ENCODE assay signal across 8 cellular contexts in genomic region chr18:77000527-77000926, GRCh38.
DNase-seq lines count a peak whose midpoint lies in the region; ATAC-seq and TF ChIP-seq lines count a peak whose summit lies in the region.

No MANE protein-coding gene starts in this region.

- peak; percentile 98 for TF ChIP-seq CTCF in endothelial cell (IDR thresholded peaks at IDR 0.05; ENCODE audit: unreplicated experiment)
- peak; percentile 90 to 97 for TF ChIP-seq CTCF in tibial artery (IDR thresholded peaks at IDR 0.05)

- peak; percentile 88 for DNase-seq in Right ventricle myocardium inferior (ENCODE audit: missing footprints)
- no peak for DNase-seq in cardiac septum (ENCODE audit: low spot score)
- DNase-seq in MV-4-11 (lab: John Stamatoyannopoulos, UW), result peak; percentile 34
- peak; percentile 54 to 65 for DNase-seq in activated CD4-positive, alpha-beta T cell treated with anti-CD3 and anti-CD28 coated beads, Interleukin-2, amount 50 U/mL, for 48 hours
- DNase-seq in endothelial cell (ENCODE audit: low spot score), result peak; percentile 65
- peak in 7 of 9 donors; percentile 29 to 64 (median 50) for DNase-seq in naive thymus-derived CD4-positive, alpha-beta T cell
- DNase-seq in tibial artery, result no peak

- H3K27ac ChIP-seq in naive thymus-derived CD4-positive, alpha-beta T cell (ENCODE audit: low read depth, low read length), result no peak overlapping the region
- no peak overlapping the region for H3K27ac ChIP-seq in tibial artery

- no peaks in the 10 kb centered on the region for H3K4me1 Mint-ChIP-seq in endothelial cell (ENCODE audit: unreplicated experiment)
- peaks cover 13 to 30% (median 28%) of the 10 kb centered on the region in 7 donors for H3K4me1 Mint-ChIP-seq in naive thymus-derived CD4-positive, alpha-beta T cell

- peaks cover 7 to 10% of the 10 kb centered on the region in 2 donors for H3K4me1 ChIP-seq in naive thymus-derived CD4-positive, alpha-beta T cell (ENCODE audit: control insufficient read depth in 2 of 2, insufficient read depth in 2 of 2, low read length in 2 of 2)
- peaks cover 0 to 6% (median 0%) of the 10 kb centered on the region in 4 donors for H3K4me1 ChIP-seq in tibial artery

- intact Hi-C loops in Right ventricle myocardium inferior (cut with DNase I) (loop anchor here (1.0 to 2.0 kb wide), 2 partner anchors 55 to 210 kb away; no protein-coding TSS in a partner anchor), cardiac septum (cut with DNase I) (loop anchor here (1.0 to 10.0 kb wide), 3 partner anchors 55 to 210 kb away; partner anchors contain the start of gene MBP), tibial artery (cut with DNase I; ENCODE audit: low total_unique reads) (loop anchor here (5.0 kb wide), 1 partner anchor 207 kb away; no protein-coding TSS in a partner anchor)
- intact Hi-C loops in naive thymus-derived CD4-positive, alpha-beta T cell (cut with micrococcal nuclease), result loop anchor here (1.0 to 5.0 kb wide), 7 partner anchors 55 to 467 kb away; no protein-coding TSS in a partner anchor

- H3K27me3 ChIP-seq in naive thymus-derived CD4-positive, alpha-beta T cell (ENCODE audit: control insufficient read depth in 2 of 2, insufficient read depth in 2 of 2, low read length in 2 of 2), result no peaks in the 10 kb centered on the region
- no peaks in the 10 kb centered on the region for H3K27me3 ChIP-seq in tibial artery

- no peak overlapping the region for H3K4me3 Mint-ChIP-seq in endothelial cell (ENCODE audit: unreplicated experiment)
- no peak overlapping the region for H3K4me3 Mint-ChIP-seq in naive thymus-derived CD4-positive, alpha-beta T cell

- H3K4me3 ChIP-seq in naive thymus-derived CD4-positive, alpha-beta T cell (ENCODE audit: low read length), result no peak overlapping the region
- H3K4me3 ChIP-seq in tibial artery, result peak overlapping the region in 1 of 2 donors; percentile 27

- CTCF ChIA-PET in naive thymus-derived CD4-positive, alpha-beta T cell (lab: Charles Lee), result interaction anchor here (0.7 to 7.2 kb wide), 21 partner anchors 9 to 588 kb away, joined by 3 to 85 read pairs (median 5); no protein-coding TSS in a partner anchor

- ATAC-seq in Right ventricle myocardium inferior, result peak; percentile 54
- ATAC-seq in naive thymus-derived CD4-positive, alpha-beta T cell, result peak; percentile 68
- no peak for ATAC-seq in HG02973 (IDR thresholded peaks at IDR 0.05; ENCODE audit: unreplicated experiment)

- POLR2A ChIA-PET in naive thymus-derived CD4-positive, alpha-beta T cell (lab: Charles Lee), result interaction anchor here (0.7 to 1.2 kb wide), 5 partner anchors 45 to 211 kb away, joined by 3 read pairs; partner anchors contain the start of gene MBP

- H3K27ac Mint-ChIP-seq in endothelial cell (ENCODE audit: unreplicated experiment), result no peak overlapping the region
- H3K27ac Mint-ChIP-seq in naive thymus-derived CD4-positive, alpha-beta T cell, result peak overlapping the region in 2 of 9 donors; percentile 11 to 41

- no peaks in the 10 kb centered on the region for H3K9me3 ChIP-seq in naive thymus-derived CD4-positive, alpha-beta T cell (ENCODE audit: control insufficient read depth in 2 of 3, low read length in 3 of 3)
- no peaks in the 10 kb centered on the region for H3K9me3 ChIP-seq in tibial artery

- no peaks in the 10 kb centered on the region for H3K9me3 Mint-ChIP-seq in endothelial cell (ENCODE audit: unreplicated experiment)
- no peaks in the 10 kb centered on the region for H3K9me3 Mint-ChIP-seq in naive thymus-derived CD4-positive, alpha-beta T cell

- H3K36me3 ChIP-seq in naive thymus-derived CD4-positive, alpha-beta T cell (ENCODE audit: control insufficient read depth in 2 of 3, insufficient read depth in 3 of 3, low read length in 3 of 3), result no peaks in the 10 kb centered on the region
- peaks cover 0 to 6% (median 0%) of the 10 kb centered on the region in 3 donors for H3K36me3 ChIP-seq in tibial artery

- H3K36me3 Mint-ChIP-seq in endothelial cell (ENCODE audit: low read depth, unreplicated experiment), result no peaks in the 10 kb centered on the region
- H3K36me3 Mint-ChIP-seq in naive thymus-derived CD4-positive, alpha-beta T cell, result no peaks in the 10 kb centered on the region

- H3K27me3 Mint-ChIP-seq in endothelial cell (ENCODE audit: unreplicated experiment), result peaks cover 4% of the 10 kb centered on the region
- H3K27me3 Mint-ChIP-seq in naive thymus-derived CD4-positive, alpha-beta T cell, result peaks cover 0 to 4% (median 0%) of the 10 kb centered on the region in 5 donors

Comparison
In these comparisons a context has a peak if more than half of its experiments do, and no peak if none do; other contexts are left out.
1. DNase-seq: peak in Right ventricle myocardium inferior (single experiment), MV-4-11 (single experiment), activated CD4-positive, alpha-beta T cell treated with anti-CD3 and anti-CD28 coated beads, Interleukin-2, amount 50 U/mL, for 48 hours (2 of 2), endothelial cell (single experiment) and naive thymus-derived CD4-positive, alpha-beta T cell (7 of 9); none in cardiac septum (single experiment) and tibial artery (0 of 2).